In the genomic region with DNA sequence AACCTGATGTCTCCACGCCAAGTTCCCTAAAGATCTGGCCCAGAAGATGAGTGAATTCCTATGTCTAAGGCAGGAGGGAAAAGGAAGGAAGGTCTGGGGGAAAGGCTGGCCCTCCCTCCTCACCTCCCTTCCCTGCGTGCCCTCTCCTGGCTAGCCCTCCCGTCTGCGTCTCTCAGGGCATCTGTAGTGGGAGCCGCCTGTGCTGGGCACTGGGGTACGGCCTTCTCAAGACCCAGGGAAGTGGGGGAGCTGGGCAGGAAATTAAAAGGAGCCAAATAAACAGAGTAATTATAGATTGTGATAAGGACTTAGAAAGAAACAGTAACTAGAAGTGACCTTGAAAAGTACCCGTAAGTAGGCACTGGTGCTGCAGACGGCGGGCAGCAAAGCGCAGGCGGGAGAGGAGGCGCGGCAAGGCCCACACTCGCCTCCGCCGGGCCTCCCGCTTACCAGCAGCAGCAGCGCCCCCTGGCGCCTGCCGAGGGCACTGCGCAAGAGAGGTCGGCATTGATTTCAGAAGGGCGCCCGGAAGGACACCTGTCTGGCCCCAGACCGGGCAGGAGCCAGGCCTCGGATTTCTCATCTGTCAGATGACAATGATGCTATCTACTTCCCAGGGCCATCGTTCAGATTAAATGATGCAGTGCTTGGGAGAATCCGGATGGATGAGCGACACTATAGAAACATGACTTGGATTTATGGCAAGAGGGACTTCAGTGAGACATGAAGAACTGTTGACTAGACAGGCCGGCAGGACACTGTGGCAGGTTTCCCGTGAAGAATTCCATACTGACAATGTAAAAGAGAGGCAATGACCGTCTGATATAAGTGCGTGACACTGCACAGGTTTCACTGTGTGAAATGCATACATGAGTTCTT, we compare ENCODE assay signal across 9 cellular contexts. TPM values are rescaled to one million over a fixed set of nuclear protein-coding genes. Genes with fewer than 3 reads are reported as not detected.
A peak's percentile ranks its signal among the peaks of the same experiment; 100 is the strongest.
DNase-seq lines count a peak whose midpoint lies in the region; ATAC-seq and TF ChIP-seq lines count a peak whose summit lies in the region.
"Had no signal": no experiment of that assay in that cellular context is flagged by ENCODE, and none has a peak within 500 bp of the region (broad histone marks: within the 10 kb centered on the region; RNA-seq: fewer than 3 reads in every experiment).

No MANE protein-coding gene starts in this region.

- H3K9me3 Mint-ChIP-seq in mesothelial cell of epicardium: no peaks in the 10 kb centered on the region

- H3K36me3 ChIP-seq in GM06990 (ENCODE audit: control insufficient read depth, insufficient read depth, low read length): no peaks in the 10 kb centered on the region

- no peak overlapping the region for H3K4me3 Mint-ChIP-seq in mesothelial cell of epicardium
- H3K4me3 Mint-ChIP-seq: activated naive CD8-positive, alpha-beta T cell had no signal

- peak; percentile 93 for ATAC-seq in GM21825 (IDR thresholded peaks at IDR 0.05; ENCODE audit: unreplicated experiment)

- no peaks in the 10 kb centered on the region for H3K36me3 Mint-ChIP-seq in mesothelial cell of epicardium
- H3K36me3 Mint-ChIP-seq: activated naive CD8-positive, alpha-beta T cell had no signal

- TF ChIP-seq CTCF in GM06990 (IDR thresholded peaks at IDR 0.05; ENCODE audit: insufficient read depth, low read length, poor library complexity, severe bottlenecking) (peak; percentile 97), LNCAP (IDR thresholded peaks at IDR 0.05) (peak; percentile 98), mesothelial cell of epicardium (IDR thresholded peaks at IDR 0.05; ENCODE audit: unreplicated experiment) (peak; percentile 94)

- no peak overlapping the region for H3K27ac Mint-ChIP-seq in mesothelial cell of epicardium
- H3K27ac Mint-ChIP-seq: activated naive CD8-positive, alpha-beta T cell had no signal

- peaks cover 14% of the 10 kb centered on the region for H3K27me3 Mint-ChIP-seq in mesothelial cell of epicardium (ENCODE audit: low read depth)

- no peaks in the 10 kb centered on the region; the same call in 1 of the 2 replicates for H3K27me3 ChIP-seq in GM06990 (replicated peaks; ENCODE audit: control insufficient read depth, insufficient read depth, low read length)

- DNase-seq in GM06990 (ENCODE audit: extremely low read depth, insufficient read length): peak; percentile 81
- DNase-seq in activated CD4-positive, alpha-beta T cell treated with anti-CD3 and anti-CD28 coated beads for 4 hours: peak; percentile 73 to 74
- DNase-seq in dermis microvascular lymphatic vessel endothelial cell (ENCODE audit: low read depth in 2 of 2): peak; percentile 43 to 80
- peak; percentile 60 to 78 for DNase-seq in mesothelial cell of epicardium (ENCODE audit: low spot score in 2 of 2, unreplicated experiment in 2 of 2)
- peak; percentile 30 to 59 for DNase-seq in stimulated activated CD8-positive, alpha-beta memory T cell treated with anti-CD3 and anti-CD28 coated beads, Interleukin-4, amount 100 ng/mL, for 4 hours (ENCODE audit: low read depth in 2 of 2, low spot score in 1 of 2)
- DNase-seq in NCI-H1694 (lab: John Stamatoyannopoulos, UW): no peak

- peaks cover 6% of the 10 kb centered on the region for H3K4me1 Mint-ChIP-seq in mesothelial cell of epicardium

- no peak overlapping the region for H3K4me3 ChIP-seq in GM06990 (replicated peaks; ENCODE audit: low read depth, low read length)

RNA-seq across cellular contexts. Expression of a gene that starts 7.3 kb away (rescaled TPM):
- total RNA-seq in dermis microvascular lymphatic vessel endothelial cell (under 0.01 and 0.13 TPM in 2 replicates), mesothelial cell of epicardium (not detected in 3 replicates)

RNA-seq across cellular contexts. Expression of a gene that starts 31.4 kb away (rescaled TPM):
- not detected in 2 replicates for total RNA-seq in dermis microvascular lymphatic vessel endothelial cell
- total RNA-seq in mesothelial cell of epicardium: 0.09 to 0.23 TPM (median 0.11 TPM) in 3 replicates
